In genomic region chr2:188811522-188811921, GRCh38 we compare ENCODE assay signal across 16 cellular contexts.
DNase-seq lines count a peak whose midpoint lies in the region; ATAC-seq, FAIRE-seq and TF ChIP-seq lines count a peak whose summit lies in the region.
"Had no signal": no experiment of that assay in that cellular context is flagged by ENCODE, and none has a peak within 500 bp of the region (broad histone marks: within the 10 kb centered on the region; RNA-seq: fewer than 3 reads in every experiment).

No MANE protein-coding gene starts in this region.

- H3K27ac ChIP-seq in heart left ventricle (no peak overlapping the region), right atrium auricular region (peak overlapping the region in 1 of 2 donors; percentile 43), caudate nucleus (ENCODE audit: low read depth, low read length) (peak overlapping the region; percentile 46)
- H3K27ac ChIP-seq: tibial nerve had no signal

- TF ChIP-seq CTCF in heart left ventricle (IDR thresholded peaks at IDR 0.05) (no peak), right atrium auricular region (IDR thresholded peaks at IDR 0.05) (no peak)

- H3K4me3 ChIP-seq in heart left ventricle (no peak overlapping the region), right atrium auricular region (no peak overlapping the region)
- H3K4me3 ChIP-seq: GM12878, skin epidermis, tibial nerve had no signal

- H3K4me1 ChIP-seq in heart left ventricle (no peaks in the 10 kb centered on the region), right atrium auricular region (no peaks in the 10 kb centered on the region)
- H3K4me1 ChIP-seq: tibial nerve had no signal

- ATAC-seq in heart left ventricle, result peak in 3 of 4 donors; percentile 30 to 92 (median 73)
- no peak for ATAC-seq in HG02884 (IDR thresholded peaks at IDR 0.05; ENCODE audit: unreplicated experiment)
- ATAC-seq: activated CD8-positive, alpha-beta T cell treated with anti-CD3 and anti-CD28 coated beads, Interleukin-2, amount 10 ng/mL, durations not matched to agents 7 days and 5 days; GM12878; natural killer cell had no signal

- H3K36me3 ChIP-seq in heart left ventricle, result no peaks in the 10 kb centered on the region
- H3K36me3 ChIP-seq in right atrium auricular region, result no peaks in the 10 kb centered on the region
- H3K36me3 ChIP-seq: tibial nerve had no signal

- WGBS in heart left ventricle, 4 donors, result 43 to 57% (median 52%) methylated on average over 1 of the region's 1 CpG

- FAIRE-seq in urothelium cell line (lab: Jason Lieb, UNC), result no peak
- FAIRE-seq: colon, GM12878 had no signal

- peaks cover 0 to 1% (median 0%) of the 10 kb centered on the region in 12 donors for H3K9me3 ChIP-seq in heart left ventricle
- H3K9me3 ChIP-seq in right atrium auricular region, result no peaks in the 10 kb centered on the region
- H3K9me3 ChIP-seq: tibial nerve had no signal

- intact Hi-C loops in heart left ventricle (cut with DNase I), result no loop called here

- H3K27me3 ChIP-seq in heart left ventricle, result no peaks in the 10 kb centered on the region
- no peaks in the 10 kb centered on the region for H3K27me3 ChIP-seq in right atrium auricular region
- H3K27me3 ChIP-seq: tibial nerve had no signal

- TF ChIP-seq POLR2A in heart left ventricle (IDR thresholded peaks at IDR 0.05), result no peak

- DNase-seq in heart left ventricle (no peak), right atrium auricular region (ENCODE audit: low spot score) (no peak), caudate nucleus (lab: John Stamatoyannopoulos, UW) (peak in 1 of 61 donors; percentile 15), kidney tubule cell (ENCODE audit: low spot score) (peak; percentile 16), NCI-H1105 treated with DMSO at 0.1 percent for 48 hours (lab: John Stamatoyannopoulos, UW) (no peak), NCI-H2171 treated with DMSO at 0.1 percent for 48 hours (lab: John Stamatoyannopoulos, UW) (no peak), urothelium cell line (ENCODE audit: low spot score) (no peak)
- DNase-seq: ACHN; activated CD8-positive, alpha-beta T cell treated with anti-CD3 and anti-CD28 coated beads, Interleukin-2, amount 10 ng/mL, durations not matched to agents 7 days and 5 days; activated gamma-delta T cell treated with Interleukin-2 at 50 U/mL for 16 hours; natural killer cell had no signal
